Comparison of ENCODE assay signal across 14 cellular contexts in genomic region chr18:25650201-25650941, GRCh38.
DNase-seq lines count a peak whose midpoint lies in the region; ATAC-seq and TF ChIP-seq lines count a peak whose summit lies in the region.
"Had no signal": no experiment of that assay in that cellular context is flagged by ENCODE, and none has a peak within 500 bp of the region (broad histone marks: within the 10 kb centered on the region; RNA-seq: fewer than 3 reads in every experiment).

No MANE protein-coding gene starts in this region.

- DNase-seq in AG09309 (ENCODE audit: low read depth) (peak; percentile 95), HS-5 (ENCODE audit: low read depth) (peak; percentile 97), cardiac fibroblast (ENCODE audit: low read depth in 2 of 2) (peak; percentile 78 to 81), lower lobe of right lung (no peak), NCI-H524 treated with DMSO at 0.1 percent for 48 hours (lab: John Stamatoyannopoulos, UW) (no peak), substantia nigra (lab: John Stamatoyannopoulos, UW) (no peak)
- DNase-seq: activated B cell treated with CpG ODN at 0.5 μM for 24 hours; CD4-positive, CD25-positive, alpha-beta regulatory T cell; central memory CD4-positive, alpha-beta T cell; NCI-H1436 treated with DMSO at 0.1 percent for 48 hours; OCI-M1; stimulated activated CD4-positive, alpha-beta T cell treated with anti-CD3 and anti-CD28 coated beads, Interleukin-12 subunit alpha, Interleukin-12 subunit beta, amount 100 ng/mL, for 4 hours had no signal

- H3K9me3 ChIP-seq in lower lobe of right lung, result no peaks in the 10 kb centered on the region

- ATAC-seq in lower lobe of right lung, result peak; percentile 14 to 39
- ATAC-seq in HG02798 (IDR thresholded peaks at IDR 0.05; ENCODE audit: poor library complexity, unreplicated experiment), result no peak
- ATAC-seq in HG03432 (IDR thresholded peaks at IDR 0.05; ENCODE audit: unreplicated experiment), result no peak

- H3K27me3 ChIP-seq in lower lobe of right lung (ENCODE audit: low read depth), result no peaks in the 10 kb centered on the region

- no peaks in the 10 kb centered on the region for H3K36me3 ChIP-seq in lower lobe of right lung

- H3K27ac ChIP-seq in lower lobe of right lung, result no peak overlapping the region
- no peak overlapping the region for H3K27ac ChIP-seq in substantia nigra (ENCODE audit: low read depth, low read length, poor library complexity, severe bottlenecking)

- intact Hi-C loops in lower lobe of right lung (cut with DNase I), result no loop called here

- H3K4me3 ChIP-seq in AG09309 (ENCODE audit: control insufficient read depth, low read depth, low read length), result no peak overlapping the region
- no peak overlapping the region for H3K4me3 ChIP-seq in cardiac fibroblast (replicated peaks in 1 of 2; ENCODE audit: low read depth in 2 of 2, low read length in 2 of 2)
- no peak overlapping the region for H3K4me3 ChIP-seq in lower lobe of right lung

- no peaks in the 10 kb centered on the region for H3K4me1 ChIP-seq in lower lobe of right lung

- TF ChIP-seq CTCF in AG09309 (IDR thresholded peaks at IDR 0.05; ENCODE audit: control insufficient read depth, insufficient read depth, low read depth, low read length, missing control alignments) (no peak), cardiac fibroblast (IDR thresholded peaks at IDR 0.05; ENCODE audit: low read depth, low read length) (no peak), lower lobe of right lung (IDR thresholded peaks at IDR 0.05) (no peak)

Comparison
In these comparisons a context has a peak if more than half of its experiments do, and no peak if none do; other contexts are left out.
1. DNase-seq: peak in AG09309 (single experiment), HS-5 (single experiment) and cardiac fibroblast (2 of 2); none in lower lobe of right lung (single experiment), NCI-H524 treated with DMSO at 0.1 percent for 48 hours (single experiment) and substantia nigra (0 of 49).
2. ATAC-seq: peak in lower lobe of right lung (2 of 2); none in HG02798 (single experiment) and HG03432 (single experiment).